ENCODE assay signal across 29 cellular contexts in the genomic region with DNA sequence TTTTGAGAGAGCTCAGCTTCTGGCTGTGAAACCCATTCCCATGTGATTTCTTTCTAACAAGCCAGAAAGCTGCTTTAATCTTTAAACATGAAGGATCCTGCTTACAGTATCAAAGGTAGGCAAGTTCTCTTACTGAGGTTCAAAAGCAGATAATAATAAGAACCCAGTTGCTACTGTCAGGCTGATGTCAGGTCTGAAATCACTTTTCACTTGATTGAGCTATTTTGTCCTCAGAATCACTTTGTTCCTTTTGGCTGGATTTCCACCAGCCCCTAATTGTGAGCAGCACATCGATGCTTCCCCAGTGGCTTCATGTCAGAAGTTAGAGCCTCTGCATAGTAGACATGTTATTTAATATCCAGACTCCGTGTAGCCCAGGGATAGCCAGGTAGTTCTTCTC.
"Had no signal": no experiment of that assay in that cellular context is flagged by ENCODE, and none has a peak within 500 bp of the region (broad histone marks: within the 10 kb centered on the region; RNA-seq: fewer than 3 reads in every experiment).

No MANE protein-coding gene starts in this region.

- H3K36me3 ChIP-seq: cardiac muscle cell had no signal

- H3K9me3 Mint-ChIP-seq: activated CD4-positive, alpha-beta T cell treated with anti-CD3 and anti-CD28 coated beads, Interleukin-2, amount 10 ng/mL, durations not matched to agents 24 days and 14 days; activated CD8-positive, alpha-beta T cell treated with anti-CD3 and anti-CD28 coated beads for 36 hours; activated naive CD8-positive, alpha-beta T cell treated with anti-CD3 and anti-CD28 coated beads for 36 hours; activated T-cell treated with anti-CD3 and anti-CD28 coated beads, Interleukin-2, amount 50 U/mL, for 72 hours; activated T-helper 17 cell treated with anti-CD3 and anti-CD28 coated beads, Interleukin-2, amount 50 U/mL, for 72 hours; central memory CD8-positive, alpha-beta T cell had no signal

- H3K4me1 Mint-ChIP-seq: activated CD4-positive, alpha-beta T cell treated with anti-CD3 and anti-CD28 coated beads, Interleukin-2, amount 10 ng/mL, durations not matched to agents 24 days and 14 days; activated T-helper 17 cell treated with anti-CD3 and anti-CD28 coated beads, Interleukin-2, amount 50 U/mL, for 72 hours; central memory CD8-positive, alpha-beta T cell had no signal

- H3K36me3 Mint-ChIP-seq: activated naive CD8-positive, alpha-beta T cell treated with anti-CD3 and anti-CD28 coated beads for 36 hours had no signal

- H3K4me3 Mint-ChIP-seq: activated CD4-positive, alpha-beta T cell treated with anti-CD3 and anti-CD28 coated beads, Interleukin-2, amount 10 ng/mL, durations not matched to agents 24 days and 14 days; activated CD8-positive, alpha-beta T cell treated with anti-CD3 and anti-CD28 coated beads for 36 hours; activated naive CD8-positive, alpha-beta T cell treated with anti-CD3 and anti-CD28 coated beads for 36 hours; activated T-cell treated with anti-CD3 and anti-CD28 coated beads, Interleukin-2, amount 50 U/mL, for 72 hours; activated T-helper 17 cell treated with anti-CD3 and anti-CD28 coated beads, Interleukin-2, amount 50 U/mL, for 72 hours; central memory CD8-positive, alpha-beta T cell had no signal

- H3K27me3 Mint-ChIP-seq: activated T-helper 17 cell treated with anti-CD3 and anti-CD28 coated beads, Interleukin-2, amount 50 U/mL, for 72 hours had no signal

- H3K27ac Mint-ChIP-seq: activated CD4-positive, alpha-beta T cell treated with anti-CD3 and anti-CD28 coated beads, Interleukin-2, amount 10 ng/mL, durations not matched to agents 24 days and 14 days; activated CD8-positive, alpha-beta T cell treated with anti-CD3 and anti-CD28 coated beads for 36 hours; activated naive CD8-positive, alpha-beta T cell treated with anti-CD3 and anti-CD28 coated beads for 36 hours; activated T-cell treated with anti-CD3 and anti-CD28 coated beads, Interleukin-2, amount 50 U/mL, for 72 hours; activated T-helper 17 cell treated with anti-CD3 and anti-CD28 coated beads, Interleukin-2, amount 50 U/mL, for 72 hours had no signal

- ATAC-seq: activated CD8-positive, alpha-beta T cell treated with anti-CD3 and anti-CD28 coated beads for 36 hours; activated T-cell treated with anti-CD3 and anti-CD28 coated beads, Interleukin-2, amount 50 U/mL, for 72 hours; activated T-helper 17 cell treated with anti-CD3 and anti-CD28 coated beads, Interleukin-2, amount 50 U/mL, for 72 hours had no signal

- H3K27ac ChIP-seq: cardiac muscle cell, VCaP had no signal

- H3K4me3 ChIP-seq: cardiac muscle cell had no signal

- H3K27me3 ChIP-seq: cardiac muscle cell had no signal

- DNase-seq: activated CD4-positive, alpha-beta T cell treated with anti-CD3 and anti-CD28 coated beads, Interleukin-2, amount 10 ng/mL, durations not matched to agents 24 days and 14 days; activated CD4-positive, alpha-beta T cell treated with anti-CD3 and anti-CD28 coated beads, Interleukin-2, amount 50 U/mL, for 4 hours; activated CD8-positive, alpha-beta T cell treated with anti-CD3 and anti-CD28 coated beads for 36 hours; activated effector memory CD4-positive, alpha-beta T cell treated with anti-CD3 and anti-CD28 coated beads, Interleukin-2, amount 50 U/mL, for 16 hours; activated naive CD4-positive, alpha-beta T cell; activated naive CD4-positive, alpha-beta T cell treated with anti-CD3 and anti-CD28 coated beads, Interleukin-2, amount 50 U/mL, for 16 hours; activated naive CD8-positive, alpha-beta T cell treated with anti-CD3 and anti-CD28 coated beads for 36 hours; activated T-cell treated with anti-CD3 and anti-CD28 coated beads, Interleukin-2, amount 50 U/mL, for 1 hour; activated T-cell treated with anti-CD3 and anti-CD28 coated beads, Interleukin-2, amount 50 U/mL, for 72 hours; amniotic stem cell; aorta; Karpas-422; KBM-7; NCI-H1105; NCI-H1417 treated with DMSO at 0.1 percent for 48 hours; NCI-H187 treated with DMSO at 0.1 percent for 48 hours; NCI-H2171 treated with DMSO at 0.1 percent for 48 hours; NCI-H226; NCI-H446 treated with DMSO at 0.1 percent for 48 hours; NCI-H524 treated with DMSO at 0.1 percent for 48 hours; Right ventricle myocardium superior; SW 1271; T-helper 1 cell; T-helper 2 cell; T-helper 9 cell had no signal
